In genomic region chr4:31613946-31614623, GRCh38 we compare ENCODE assay signal across 13 cellular contexts.
DNase-seq lines count a peak whose midpoint lies in the region; FAIRE-seq and TF ChIP-seq lines count a peak whose summit lies in the region.
"Had no signal": no experiment of that assay in that cellular context is flagged by ENCODE, and none has a peak within 500 bp of the region (broad histone marks: within the 10 kb centered on the region; RNA-seq: fewer than 3 reads in every experiment).

No MANE protein-coding gene starts in this region.

- H3K9me3 Mint-ChIP-seq in MCF 10A (ENCODE audit: unreplicated experiment) = no peaks in the 10 kb centered on the region

- no peaks in the 10 kb centered on the region for H3K36me3 ChIP-seq in mammary epithelial cell (ENCODE audit: insufficient read depth, low read length)
- no peaks in the 10 kb centered on the region for H3K36me3 ChIP-seq in stomach

- no peaks in the 10 kb centered on the region for H4K20me1 ChIP-seq in mammary epithelial cell (ENCODE audit: insufficient read depth, low read length)

- intact Hi-C loops in mammary epithelial cell (cut with micrococcal nuclease) (no loop called here), MCF 10A (cut with micrococcal nuclease) (no loop called here), stomach (cut with DNase I; ENCODE audit: low total_unique reads) (no loop called here)

- BruUV-seq in mammary epithelial cell (replicated peaks; lab: Mats Ljungman, UMichigan) = no TSS peak
- BruUV-seq in MCF 10A (replicated peaks; lab: Mats Ljungman, UMichigan) = no TSS peak

- H3K4me1 ChIP-seq in mammary epithelial cell (ENCODE audit: insufficient read depth, low read length) (no peaks in the 10 kb centered on the region), stomach (no peaks in the 10 kb centered on the region)

- no peak overlapping the region for H3K27ac Mint-ChIP-seq in MCF 10A (ENCODE audit: low read depth, unreplicated experiment)
- H3K27ac Mint-ChIP-seq: activated CD4-positive, alpha-beta memory T cell treated with anti-CD3 and anti-CD28 coated beads for 36 hours had no signal

- TF ChIP-seq EP300 in stomach (IDR thresholded peaks at IDR 0.05) = no peak

- POLR2A ChIA-PET in MCF 10A (lab: Yijun Ruan, JAX) = no interaction called here

- no peaks in the 10 kb centered on the region for H3K36me3 Mint-ChIP-seq in MCF 10A (ENCODE audit: insufficient read depth, unreplicated experiment)
- H3K36me3 Mint-ChIP-seq: activated CD4-positive, alpha-beta memory T cell treated with anti-CD3 and anti-CD28 coated beads for 36 hours had no signal

- H2AFZ ChIP-seq in mammary epithelial cell (ENCODE audit: low read depth, low read length) = no peak overlapping the region

- H3K27ac ChIP-seq in mammary epithelial cell (ENCODE audit: insufficient read depth, low read depth, low read length) = no peak overlapping the region
- no peak overlapping the region for H3K27ac ChIP-seq in stomach

- no peak for TF ChIP-seq POLR2A in stomach (IDR thresholded peaks at IDR 0.05)

- FAIRE-seq in urothelium cell line (lab: Jason Lieb, UNC) = peak; percentile 86

- H3K9ac ChIP-seq in mammary epithelial cell (ENCODE audit: insufficient read depth, low read length) = no peak overlapping the region

- peak; percentile 26 for DNase-seq in mammary epithelial cell
- DNase-seq in MCF 10A (ENCODE audit: unreplicated experiment) = no peak
- peak; percentile 22 for DNase-seq in NCI-H524 treated with DMSO at 0.1 percent for 48 hours (lab: John Stamatoyannopoulos, UW)
- peak; percentile 61 for DNase-seq in epithelial cell of proximal tubule (ENCODE audit: low read depth)
- DNase-seq in urothelium cell line (ENCODE audit: low spot score) = peak; percentile 43
- no peak for DNase-seq in stomach
- no peak for DNase-seq in amygdala (lab: John Stamatoyannopoulos, UW)
- DNase-seq in HT-29 (ENCODE audit: low spot score) = no peak
- DNase-seq: activated CD4-positive, alpha-beta memory T cell treated with anti-CD3 and anti-CD28 coated beads for 36 hours; DND-41; NCI-H1694 treated with DMSO at 0.1 percent for 48 hours; stimulated activated CD4-positive, alpha-beta T cell treated with anti-CD3 and anti-CD28 coated beads, Interleukin-4, amount 100 ng/mL, for 4 hours; stimulated activated naive CD4-positive, alpha-beta T cell treated with Interleukin-2 at 50 U/mL for 16 hours had no signal

- no peaks in the 10 kb centered on the region for H3K79me2 ChIP-seq in mammary epithelial cell (ENCODE audit: insufficient read depth, low read length)

- no peak for TF ChIP-seq CTCF in mammary epithelial cell (conservative IDR thresholded peaks at IDR 0.05 in 1 of 2, IDR thresholded peaks at IDR 0.05 in 1 of 2; ENCODE audit: extremely low read depth in 1 of 2, insufficient read depth in 1 of 2, low read depth in 1 of 2, low read length in 2 of 2)
- TF ChIP-seq CTCF in MCF 10A (IDR thresholded peaks at IDR 0.05; ENCODE audit: unreplicated experiment) = no peak
- no peak for TF ChIP-seq CTCF in epithelial cell of proximal tubule (conservative IDR thresholded peaks at IDR 0.05; ENCODE audit: low read depth, low read length)
- TF ChIP-seq CTCF in stomach (IDR thresholded peaks at IDR 0.05) = no peak

- H3K4me1 Mint-ChIP-seq in MCF 10A (ENCODE audit: insufficient read depth, unreplicated experiment) = peaks cover 8% of the 10 kb centered on the region

- H3K4me3 ChIP-seq in mammary epithelial cell (replicated peaks in 1 of 3; ENCODE audit: insufficient read depth in 1 of 3, low read depth in 2 of 3, low read length in 3 of 3) = no peak overlapping the region
- H3K4me3 ChIP-seq in epithelial cell of proximal tubule (ENCODE audit: low read depth, low read length) = no peak overlapping the region
- no peak overlapping the region for H3K4me3 ChIP-seq in stomach

- H3K27me3 ChIP-seq in mammary epithelial cell (ENCODE audit: insufficient read depth, low read length) (no peaks in the 10 kb centered on the region), stomach (no peaks in the 10 kb centered on the region)

- H3K4me2 ChIP-seq in mammary epithelial cell (ENCODE audit: insufficient read depth, low read depth, low read length) = peak overlapping the region; percentile 16

- H3K27me3 Mint-ChIP-seq in MCF 10A (ENCODE audit: insufficient read depth, unreplicated experiment) = no peaks in the 10 kb centered on the region
- H3K27me3 Mint-ChIP-seq: activated CD4-positive, alpha-beta memory T cell treated with anti-CD3 and anti-CD28 coated beads for 36 hours had no signal

- in situ Hi-C loops in mammary epithelial cell (cut with MboI; ENCODE audit: low sequenced_read_pairs in 2 of 2) = no loop called here

- no peak overlapping the region for H3K4me3 Mint-ChIP-seq in MCF 10A (ENCODE audit: unreplicated experiment)
- H3K4me3 Mint-ChIP-seq: activated CD4-positive, alpha-beta memory T cell treated with anti-CD3 and anti-CD28 coated beads for 36 hours had no signal

- H3K9me3 ChIP-seq in mammary epithelial cell (replicated peaks; ENCODE audit: insufficient read depth, low read length) = no peaks in the 10 kb centered on the region
- H3K9me3 ChIP-seq in stomach = no peaks in the 10 kb centered on the region

- dilution Hi-C loops in mammary epithelial cell (cut with HindIII; ENCODE audit: low sequenced_read_pairs) = no loop called here

- 33% methylated on average over 6 of the region's 7 CpGs for WGBS in mammary epithelial cell (ENCODE audit: low coverage, missing lambda C conversion rate)
- WGBS in stomach, 5 donors = 69 to 84% (median 81%) methylated on average over 7 of the region's 7 CpGs

- CTCF ChIA-PET in mammary epithelial cell (lab: Charles Lee; ENCODE audit: low non-redundant PET) = interaction anchor here (0.5 kb wide), 1 partner anchor 569 kb away, joined by 3 read pairs; no protein-coding TSS in a partner anchor
- CTCF ChIA-PET in MCF 10A (lab: Yijun Ruan, JAX) = no interaction called here

Comparison
In these comparisons a context has a peak if more than half of its experiments do, and no peak if none do; other contexts are left out.
1. DNase-seq: peak in mammary epithelial cell (single experiment), NCI-H524 treated with DMSO at 0.1 percent for 48 hours (single experiment), epithelial cell of proximal tubule (single experiment) and urothelium cell line (single experiment); none in MCF 10A (single experiment), stomach (single experiment), amygdala (0 of 56) and HT-29 (single experiment).